22 cellular contexts compared by ENCODE assay signal in the genomic region with DNA sequence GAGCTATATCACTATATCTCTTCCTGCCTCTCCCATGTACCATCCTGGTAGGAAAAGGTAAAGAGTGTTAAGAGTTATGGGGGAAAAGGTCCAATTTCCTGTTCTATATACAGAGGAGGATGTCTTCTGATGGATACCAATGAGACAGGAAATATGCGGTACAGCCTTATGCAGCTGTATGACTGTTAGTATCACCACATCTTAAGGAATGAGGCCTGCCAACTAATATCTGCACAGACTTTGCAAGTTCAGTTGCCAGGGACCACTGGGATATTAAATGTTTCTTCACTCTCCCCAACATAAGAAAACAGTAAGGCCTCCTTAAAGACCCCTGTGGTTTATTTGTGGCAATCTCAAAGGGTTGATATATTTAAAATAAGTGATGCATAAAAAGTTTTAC.
DNase-seq lines count a peak whose midpoint lies in the region; ATAC-seq and TF ChIP-seq lines count a peak whose summit lies in the region.
"Had no signal": no experiment of that assay in that cellular context is flagged by ENCODE, and none has a peak within 500 bp of the region (broad histone marks: within the 10 kb centered on the region; RNA-seq: fewer than 3 reads in every experiment).

No MANE protein-coding gene starts in this region.

- H3K27ac ChIP-seq in temporal lobe (ENCODE audit: low read depth, low read length) = peak overlapping the region; percentile 44
- H3K27ac ChIP-seq: BLaER1 had no signal

- ATAC-seq in HG03521 (IDR thresholded peaks at IDR 0.05; ENCODE audit: unreplicated experiment) (no peak), GM19463 (IDR thresholded peaks at IDR 0.05; ENCODE audit: unreplicated experiment) (no peak)

- in situ Hi-C loops in astrocyte of the cerebellum (cut with HindIII; ENCODE audit: low sequenced_read_pairs) = no loop called here

- DNase-seq in HT1080 (ENCODE audit: low read depth) (peak; percentile 35), astrocyte of the cerebellum (ENCODE audit: low read depth) (peak; percentile 6), middle frontal gyrus (ENCODE audit: extremely low spot score, low spot score) (peak; percentile 0), NCI-H345 treated with DMSO at 0.1 percent for 48 hours (lab: John Stamatoyannopoulos, UW; ENCODE audit: unreplicated experiment) (no peak)
- DNase-seq in activated CD4-positive, CD25-positive, alpha-beta regulatory T cell (lab: John Stamatoyannopoulos, UW) = no peak
- DNase-seq: 8988T; ACHN; BE2C; C1 segment of cervical spinal cord; CD4-positive, alpha-beta memory T cell; CD4-positive, CD25-positive, alpha-beta regulatory T cell; CD8-positive, alpha-beta memory T cell; COR-L47; DMS 273 treated with DMSO at 0.1 percent for 48 hours; DMS153; DMS53; DMS79; GF-D8 had no signal

- H3K4me3 ChIP-seq in astrocyte of the cerebellum (ENCODE audit: low read depth, low read length) = no peak overlapping the region
- H3K4me3 ChIP-seq: BLaER1 had no signal

- TF ChIP-seq CTCF in astrocyte of the cerebellum (IDR thresholded peaks at IDR 0.05; ENCODE audit: low read depth, low read length, missing control alignments) = no peak

Comparison
In these comparisons a context has a peak if more than half of its experiments do, and no peak if none do; other contexts are left out.
1. DNase-seq: peak in HT1080 (single experiment), astrocyte of the cerebellum (single experiment) and middle frontal gyrus (single experiment); none in NCI-H345 treated with DMSO at 0.1 percent for 48 hours (single experiment) and activated CD4-positive, CD25-positive, alpha-beta regulatory T cell (0 of 4).